Comparison of ENCODE assay signal across 8 cellular contexts in genomic region chr2:172429351-172429968, GRCh38.
DNase-seq lines count a peak whose midpoint lies in the region; ATAC-seq and TF ChIP-seq lines count a peak whose summit lies in the region.

No MANE protein-coding gene starts in this region.

- no peak for DNase-seq in T-helper 1 cell
- no peak for DNase-seq in astrocyte of the cerebellum (ENCODE audit: low read depth)
- no peak for DNase-seq in stimulated activated naive CD4-positive, alpha-beta T cell treated with Interleukin-2 at 50 U/mL for 16 hours (lab: John Stamatoyannopoulos, UW)

- H3K4me1 Mint-ChIP-seq in T-helper 1 cell treated with Interleukin-12 subunit alpha and Interleukin-12 subunit beta and Interleukin-4 antibody, amounts not matched to agents 30 μg/mL and 1 μg/mL, for 36 hours (ENCODE audit: low read depth) = peaks cover 57% of the 10 kb centered on the region

- TF ChIP-seq CTCF in astrocyte of the cerebellum (IDR thresholded peaks at IDR 0.05; ENCODE audit: low read depth, low read length, missing control alignments) = peak; percentile 37

- ATAC-seq in HG03457 (IDR thresholded peaks at IDR 0.05; ENCODE audit: unreplicated experiment) (no peak), HG03139 (IDR thresholded peaks at IDR 0.05; ENCODE audit: unreplicated experiment) (no peak)

- H3K9ac ChIP-seq in subcutaneous abdominal adipose tissue (ENCODE audit: low read length in 5 of 5) = peak overlapping the region in 3 of 5 donors; percentile 46 to 93 (median 62)

- in situ Hi-C loops in astrocyte of the cerebellum (cut with HindIII; ENCODE audit: low sequenced_read_pairs) = no loop called here

- no peaks in the 10 kb centered on the region for H3K27me3 ChIP-seq in layer of hippocampus (ENCODE audit: control insufficient read depth, insufficient read depth, low read length)
- H3K27me3 ChIP-seq in subcutaneous abdominal adipose tissue (ENCODE audit: control insufficient read depth in 5 of 5, insufficient read depth in 4 of 5, low read length in 5 of 5) = no peaks in the 10 kb centered on the region

- H3K4me3 ChIP-seq in astrocyte of the cerebellum (ENCODE audit: low read depth, low read length) (no peak overlapping the region), subcutaneous abdominal adipose tissue (ENCODE audit: low read depth in 1 of 5, low read length in 5 of 5) (peak overlapping the region; percentile 76 to 92 (median 81))

- H3K4me3 Mint-ChIP-seq in T-helper 1 cell treated with Interleukin-12 subunit alpha and Interleukin-12 subunit beta and Interleukin-4 antibody, amounts not matched to agents 30 μg/mL and 1 μg/mL, for 36 hours = peak overlapping the region; percentile 78

- no peaks in the 10 kb centered on the region for H3K9me3 ChIP-seq in subcutaneous abdominal adipose tissue (ENCODE audit: control insufficient read depth in 5 of 5, low read length in 5 of 5)

- peaks cover 21% of the 10 kb centered on the region for H3K36me3 Mint-ChIP-seq in T-helper 1 cell treated with Interleukin-12 subunit alpha and Interleukin-12 subunit beta and Interleukin-4 antibody, amounts not matched to agents 30 μg/mL and 1 μg/mL, for 36 hours (ENCODE audit: low read depth)

- H3K27ac Mint-ChIP-seq in T-helper 1 cell treated with Interleukin-12 subunit alpha and Interleukin-12 subunit beta and Interleukin-4 antibody, amounts not matched to agents 30 μg/mL and 1 μg/mL, for 36 hours = no peak overlapping the region

- H3K9me3 Mint-ChIP-seq in T-helper 1 cell treated with Interleukin-12 subunit alpha and Interleukin-12 subunit beta and Interleukin-4 antibody, amounts not matched to agents 30 μg/mL and 1 μg/mL, for 36 hours = no peaks in the 10 kb centered on the region

- peak overlapping the region; percentile 69 for H3K27ac ChIP-seq in layer of hippocampus (ENCODE audit: low read depth, low read length)
- H3K27ac ChIP-seq in subcutaneous abdominal adipose tissue (ENCODE audit: low read depth, low read length) = peak overlapping the region; percentile 71

- peaks cover 0 to 62% (median 39%) of the 10 kb centered on the region in 5 donors for H3K4me1 ChIP-seq in subcutaneous abdominal adipose tissue (ENCODE audit: control insufficient read depth in 5 of 5, insufficient read depth in 5 of 5, low read length in 5 of 5)

- H3K27me3 Mint-ChIP-seq in T-helper 1 cell treated with Interleukin-12 subunit alpha and Interleukin-12 subunit beta and Interleukin-4 antibody, amounts not matched to agents 30 μg/mL and 1 μg/mL, for 36 hours (ENCODE audit: low read depth) = peaks cover 38% of the 10 kb centered on the region

- no peaks in the 10 kb centered on the region for H3K36me3 ChIP-seq in subcutaneous abdominal adipose tissue (ENCODE audit: control insufficient read depth in 5 of 5, insufficient read depth in 5 of 5, low read length in 5 of 5)
